1 cellular context compared by ENCODE assay signal in genomic region chr14:74898694-74899093, GRCh38.
TF ChIP-seq lines count a peak whose summit lies in the region.

No MANE protein-coding gene starts in this region.

TF ChIP-seq in HepG2, 621 proteins besides CTCF, POLR2A, EP300 and RAD21 (continued from another document and continues in another):
- TF ChIP-seq ZNF609 (CRISPR knock-in tag; IDR thresholded peaks at IDR 0.05; ENCODE audit: borderline replicate concordance) (peak; percentile 63; the same call in 1 of the 2 replicates), ZFP37 (CRISPR knock-in tag; IDR thresholded peaks at IDR 0.05; ENCODE audit: borderline replicate concordance) (no peak), ZNF432 (CRISPR knock-in tag; IDR thresholded peaks at IDR 0.05; ENCODE audit: borderline replicate concordance) (no peak), ZNF644 (CRISPR knock-in tag; IDR thresholded peaks at IDR 0.05; ENCODE audit: low read depth) (peak; percentile 96), SAFB2 (CRISPR knock-in tag; IDR thresholded peaks at IDR 0.05; ENCODE audit: borderline replicate concordance, low read depth) (no peak), ZNF224 (CRISPR knock-in tag; IDR thresholded peaks at IDR 0.05) (peak; percentile 75), KLF9 (CRISPR knock-in tag; IDR thresholded peaks at IDR 0.05; ENCODE audit: low read depth) (0 out of 2 replicates have a peak, but pooled peaks have one; percentile 57), ARHGAP35 (CRISPR knock-in tag; IDR thresholded peaks at IDR 0.05; ENCODE audit: borderline replicate concordance) (no peak), ZNF614 (CRISPR knock-in tag; IDR thresholded peaks at IDR 0.05; ENCODE audit: borderline replicate concordance) (peak; percentile 91; the same call in 1 of the 2 replicates), SPEN (CRISPR knock-in tag; IDR thresholded peaks at IDR 0.05; ENCODE audit: low read depth) (peak; percentile 87), NFIB (CRISPR knock-in tag; IDR thresholded peaks at IDR 0.05; ENCODE audit: borderline replicate concordance) (no peak), ZNF430 (CRISPR knock-in tag; IDR thresholded peaks at IDR 0.05) (peak; percentile 87; the same call in 1 of the 2 replicates), ATF1 (CRISPR knock-in tag; IDR thresholded peaks at IDR 0.05) (peak; percentile 39; the same call in 1 of the 2 replicates), GMEB1 (CRISPR knock-in tag; IDR thresholded peaks at IDR 0.05; ENCODE audit: borderline replicate concordance) (peak; percentile 50; the same call in 1 of the 2 replicates), ZNF761 (CRISPR knock-in tag; conservative IDR thresholded peaks at IDR 0.05) (0 out of 2 replicates have a peak, but pooled peaks have one; percentile 32), ARNTL (CRISPR knock-in tag; IDR thresholded peaks at IDR 0.05) (peak; percentile 96), ZNF777 (CRISPR knock-in tag; IDR thresholded peaks at IDR 0.05) (no peak), KLF16 (CRISPR knock-in tag; IDR thresholded peaks at IDR 0.05) (peak in 1 of 2 experiments; percentile 69; a peak in 2 of 4 replicates), MTERF4 (CRISPR knock-in tag; IDR thresholded peaks at IDR 0.05) (0 out of 2 replicates have a peak, but pooled peaks have one; percentile 56), HMGXB4 (CRISPR knock-in tag; IDR thresholded peaks at IDR 0.05; ENCODE audit: borderline replicate concordance in 1 of 2, low read depth in 1 of 2) (peak in 1 of 2 experiments; percentile 57; a peak in 1 of 4 replicates), EEA1 (CRISPR knock-in tag; IDR thresholded peaks at IDR 0.05; ENCODE audit: borderline replicate concordance) (peak; percentile 62; the same call in 1 of the 2 replicates), MAFK (conservative IDR thresholded peaks at IDR 0.05 in 1 of 2, IDR thresholded peaks at IDR 0.05 in 1 of 2; ENCODE audit: low read length in 2 of 2) (no peak), ZBTB21 (CRISPR knock-in tag; IDR thresholded peaks at IDR 0.05) (no peak), ZNF598 (CRISPR knock-in tag; IDR thresholded peaks at IDR 0.05; ENCODE audit: borderline replicate concordance) (0 out of 2 replicates have a peak, but pooled peaks have one; percentile 23), SP1 (IDR thresholded peaks at IDR 0.05) (no peak), SP1 (CRISPR knock-in tag; IDR thresholded peaks at IDR 0.05) (no peak), RFX3 (CRISPR knock-in tag; IDR thresholded peaks at IDR 0.05) (no peak), NFRKB (IDR thresholded peaks at IDR 0.05) (no peak), FOXA1 (IDR thresholded peaks at IDR 0.05) (no peak), FOXA1 (CRISPR knock-in tag; IDR thresholded peaks at IDR 0.05) (peak; percentile 68; the same call in 1 of the 2 replicates), GTF3A (CRISPR knock-in tag; conservative IDR thresholded peaks at IDR 0.05) (no peak), KLF15 (CRISPR knock-in tag; IDR thresholded peaks at IDR 0.05; ENCODE audit: borderline replicate concordance) (no peak), ZNF530 (CRISPR knock-in tag; IDR thresholded peaks at IDR 0.05; ENCODE audit: low read depth) (no peak), ZNF484 (CRISPR knock-in tag; IDR thresholded peaks at IDR 0.05; ENCODE audit: borderline replicate concordance, low read depth) (no peak), BRCA1 (CRISPR knock-in tag; IDR thresholded peaks at IDR 0.05) (peak; percentile 50), BCL6 (CRISPR knock-in tag; IDR thresholded peaks at IDR 0.05) (peak; percentile 52), BORCS8-MEF2B (CRISPR knock-in tag; IDR thresholded peaks at IDR 0.05) (peak; percentile 77; the same call in 1 of the 2 replicates), RFXAP (CRISPR knock-in tag; IDR thresholded peaks at IDR 0.05; ENCODE audit: borderline replicate concordance) (peak; percentile 66; the same call in 1 of the 2 replicates), ZNF331 (CRISPR knock-in tag; IDR thresholded peaks at IDR 0.05) (peak; percentile 86; the same call in 1 of the 2 replicates), ZZZ3 (CRISPR knock-in tag; IDR thresholded peaks at IDR 0.05; ENCODE audit: borderline replicate concordance) (no peak), ZBTB33 (CRISPR knock-in tag; IDR thresholded peaks at IDR 0.05) (no peak; the same call in 1 of the 2 replicates), ZNF607 (CRISPR knock-in tag; IDR thresholded peaks at IDR 0.05; ENCODE audit: borderline replicate concordance) (0 out of 2 replicates have a peak, but pooled peaks have one; percentile 50), STAG1 (CRISPR knock-in tag; IDR thresholded peaks at IDR 0.05) (no peak), FOXO1 (CRISPR knock-in tag; IDR thresholded peaks at IDR 0.05) (peak; percentile 71; the same call in 1 of the 2 replicates), KDM3A (CRISPR knock-in tag; IDR thresholded peaks at IDR 0.05; ENCODE audit: low read depth) (no peak), ESRRA (CRISPR knock-in tag; IDR thresholded peaks at IDR 0.05; ENCODE audit: low read depth) (peak; percentile 45; the same call in 1 of the 2 replicates), ETV5 (CRISPR knock-in tag; IDR thresholded peaks at IDR 0.05; ENCODE audit: borderline replicate concordance) (peak; percentile 69; the same call in 1 of the 2 replicates), CSRNP2 (CRISPR knock-in tag; conservative IDR thresholded peaks at IDR 0.05; ENCODE audit: low read depth) (no peak), KDM2A (CRISPR knock-in tag; IDR thresholded peaks at IDR 0.05; ENCODE audit: borderline replicate concordance, low read depth) (peak; percentile 78), ZNF564 (CRISPR knock-in tag; IDR thresholded peaks at IDR 0.05) (no peak)
- TF ChIP-seq, protein P1, sequence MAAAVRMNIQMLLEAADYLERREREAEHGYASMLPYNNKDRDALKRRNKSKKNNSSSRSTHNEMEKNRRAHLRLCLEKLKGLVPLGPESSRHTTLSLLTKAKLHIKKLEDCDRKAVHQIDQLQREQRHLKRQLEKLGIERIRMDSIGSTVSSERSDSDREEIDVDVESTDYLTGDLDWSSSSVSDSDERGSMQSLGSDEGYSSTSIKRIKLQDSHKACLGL (CRISPR knock-in tag; IDR thresholded peaks at IDR 0.05): peak; percentile 63; the same call in 1 of the 2 replicates
- TF ChIP-seq, protein P2, sequence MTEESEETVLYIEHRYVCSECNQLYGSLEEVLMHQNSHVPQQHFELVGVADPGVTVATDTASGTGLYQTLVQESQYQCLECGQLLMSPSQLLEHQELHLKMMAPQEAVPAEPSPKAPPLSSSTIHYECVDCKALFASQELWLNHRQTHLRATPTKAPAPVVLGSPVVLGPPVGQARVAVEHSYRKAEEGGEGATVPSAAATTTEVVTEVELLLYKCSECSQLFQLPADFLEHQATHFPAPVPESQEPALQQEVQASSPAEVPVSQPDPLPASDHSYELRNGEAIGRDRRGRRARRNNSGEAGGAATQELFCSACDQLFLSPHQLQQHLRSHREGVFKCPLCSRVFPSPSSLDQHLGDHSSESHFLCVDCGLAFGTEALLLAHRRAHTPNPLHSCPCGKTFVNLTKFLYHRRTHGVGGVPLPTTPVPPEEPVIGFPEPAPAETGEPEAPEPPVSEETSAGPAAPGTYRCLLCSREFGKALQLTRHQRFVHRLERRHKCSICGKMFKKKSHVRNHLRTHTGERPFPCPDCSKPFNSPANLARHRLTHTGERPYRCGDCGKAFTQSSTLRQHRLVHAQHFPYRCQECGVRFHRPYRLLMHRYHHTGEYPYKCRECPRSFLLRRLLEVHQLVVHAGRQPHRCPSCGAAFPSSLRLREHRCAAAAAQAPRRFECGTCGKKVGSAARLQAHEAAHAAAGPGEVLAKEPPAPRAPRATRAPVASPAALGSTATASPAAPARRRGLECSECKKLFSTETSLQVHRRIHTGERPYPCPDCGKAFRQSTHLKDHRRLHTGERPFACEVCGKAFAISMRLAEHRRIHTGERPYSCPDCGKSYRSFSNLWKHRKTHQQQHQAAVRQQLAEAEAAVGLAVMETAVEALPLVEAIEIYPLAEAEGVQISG (CRISPR knock-in tag; IDR thresholded peaks at IDR 0.05): peak; percentile 85
- TF ChIP-seq, protein P3, sequence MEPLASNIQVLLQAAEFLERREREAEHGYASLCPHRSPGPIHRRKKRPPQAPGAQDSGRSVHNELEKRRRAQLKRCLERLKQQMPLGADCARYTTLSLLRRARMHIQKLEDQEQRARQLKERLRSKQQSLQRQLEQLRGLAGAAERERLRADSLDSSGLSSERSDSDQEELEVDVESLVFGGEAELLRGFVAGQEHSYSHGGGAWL (CRISPR knock-in tag; IDR thresholded peaks at IDR 0.05): peak; percentile 88; the same call in 1 of the 2 replicates
